ENCODE assay signal across 8 cellular contexts in the genomic region with DNA sequence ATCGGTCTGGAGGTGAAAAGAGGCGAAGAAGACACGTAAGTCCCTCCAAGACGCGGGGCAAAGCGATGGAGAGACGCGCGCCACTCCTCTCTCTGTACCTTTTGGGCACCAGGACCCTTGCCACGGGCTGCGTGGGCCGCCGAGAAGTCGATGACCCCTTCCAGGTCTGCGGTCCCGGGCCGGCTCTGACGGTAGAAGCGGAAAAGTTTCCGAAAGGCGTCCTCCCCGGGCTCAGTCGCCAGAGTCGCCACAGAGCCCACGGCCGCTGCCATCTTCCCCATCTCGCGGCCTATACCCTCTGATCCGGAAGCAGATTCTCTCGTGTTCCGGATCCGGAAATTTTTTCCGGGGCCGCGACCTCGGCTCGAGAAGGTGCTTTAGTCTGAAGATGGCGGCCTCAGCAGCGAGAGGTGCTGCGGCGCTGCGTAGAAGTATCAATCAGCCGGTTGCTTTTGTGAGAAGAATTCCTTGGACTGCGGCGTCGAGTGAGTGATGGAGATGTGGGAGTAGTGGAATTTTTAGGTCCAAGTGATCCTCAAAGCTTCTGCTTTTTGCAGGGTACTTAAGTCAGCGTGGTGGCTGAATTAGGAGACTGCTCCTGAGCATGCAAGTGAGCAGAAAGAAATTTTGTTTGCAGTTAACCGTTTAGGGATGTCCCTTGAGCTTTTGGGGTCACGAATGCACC. TPM values are rescaled to one million over a fixed set of nuclear protein-coding genes. Genes with fewer than 3 reads are reported as not detected.
A peak's percentile ranks its signal among the peaks of the same experiment; 100 is the strongest.
DNase-seq lines count a peak whose midpoint lies in the region; ATAC-seq, FAIRE-seq and TF ChIP-seq lines count a peak whose summit lies in the region.

Gene ALKBH1, minus strand, starts transcription at position 300 of the 685 bp plus-strand sequence. Its CDS starts 19 bp downstream, at position 281.
Gene SLIRP, plus strand, starts transcription at position 380 of the 685 bp plus-strand sequence. Its CDS starts 9 bp downstream, at position 389.

- H3K4me3 ChIP-seq in pancreas = peak within 1 kb of the TSS; percentile 76 to 83 (median 77)
- peak within 1 kb of the TSS; percentile 68 to 97 (median 79) for H3K4me3 ChIP-seq in thyroid gland (replicated peaks in 1 of 3)

- H3K36me3 Mint-ChIP-seq in activated naive CD8-positive, alpha-beta T cell = peaks cover 12% of the 10 kb centered on the region

- no peak for FAIRE-seq in pancreas (lab: Jason Lieb, UNC)

- H3K4me1 ChIP-seq in pancreas = peaks cover 9 to 22% (median 11%) of the 10 kb centered on the region in 3 donors
- peaks cover 20 to 27% of the 10 kb centered on the region in 2 donors for H3K4me1 ChIP-seq in thyroid gland

- TF ChIP-seq POLR2A in GM10847 (IDR thresholded peaks at IDR 0.05; ENCODE audit: extremely low read depth, insufficient read length) (peak; percentile 90), thyroid gland (IDR thresholded peaks at IDR 0.05) (peak in 1 of 2 donors; percentile 69)

- intact Hi-C loops in Right ventricle myocardium inferior (cut with DNase I) (loop anchor here (2.0 kb wide), 1 partner anchor 53 kb away; no protein-coding TSS in a partner anchor), pancreas (cut with DNase I) (no loop called here), thyroid gland (cut with DNase I) (loop anchor here (5.0 kb wide), 1 partner anchor 246 kb away; no protein-coding TSS in a partner anchor)

- peak; percentile 87 for DNase-seq in NCI-H1092 treated with DMSO at 0.1 percent for 48 hours (lab: John Stamatoyannopoulos, UW)
- DNase-seq in SKM-1 treated with dmso at 0.1 percent for 144 hours (lab: John Stamatoyannopoulos, UW; ENCODE audit: unreplicated experiment) = peak; percentile 45
- peak; percentile 94 for DNase-seq in Right ventricle myocardium inferior (ENCODE audit: missing footprints)
- peak; percentile 76 to 89 (median 86) for DNase-seq in pancreas
- peak; percentile 85 to 89 for DNase-seq in thyroid gland

- no peak for TF ChIP-seq CTCF in pancreas (IDR thresholded peaks at IDR 0.05)
- no peak for TF ChIP-seq CTCF in thyroid gland (IDR thresholded peaks at IDR 0.05)

- H3K36me3 ChIP-seq in pancreas (peaks cover 3 to 33% (median 12%) of the 10 kb centered on the region in 3 donors), thyroid gland (peaks cover 8 to 25% of the 10 kb centered on the region in 2 donors)

- H3K27me3 ChIP-seq in pancreas (no peaks in the 10 kb centered on the region), thyroid gland (no peaks in the 10 kb centered on the region)

- H3K27ac ChIP-seq in pancreas (peak within 1 kb of the TSS in 2 of 4 donors; percentile 20 to 28), thyroid gland (peak within 1 kb of the TSS in 2 of 3 donors; percentile 31 to 53)

- peak within 1 kb of the TSS; percentile 99 for H3K27ac Mint-ChIP-seq in activated naive CD8-positive, alpha-beta T cell

- peaks cover 42% of the 10 kb centered on the region for H3K4me1 Mint-ChIP-seq in activated naive CD8-positive, alpha-beta T cell (ENCODE audit: low read depth)

- ATAC-seq in HG02623 (IDR thresholded peaks at IDR 0.05; ENCODE audit: unreplicated experiment) (peak; percentile 97), Right ventricle myocardium inferior (peak; percentile 97), pancreas (peak; percentile 98 to 99 (median 99))

- WGBS in pancreas, 2 donors = 0% methylated on average over 49 of the region's 49 CpGs
- WGBS in thyroid gland, 2 donors = 0% methylated on average over 31 to 33 of the region's 49 CpGs

- H3K27me3 Mint-ChIP-seq in activated naive CD8-positive, alpha-beta T cell = no peaks in the 10 kb centered on the region

- H3K4me3 Mint-ChIP-seq in activated naive CD8-positive, alpha-beta T cell = peak within 1 kb of the TSS; percentile 100

- no peaks in the 10 kb centered on the region for H3K9me3 ChIP-seq in pancreas
- no peaks in the 10 kb centered on the region for H3K9me3 ChIP-seq in thyroid gland

- no peaks in the 10 kb centered on the region for H3K9me3 Mint-ChIP-seq in activated naive CD8-positive, alpha-beta T cell (ENCODE audit: low read depth)

RNA-seq across cellular contexts. Expression of gene ALKBH1, which starts in this region (rescaled TPM):
- 12.8 TPM for total RNA-seq in Right ventricle myocardium inferior
- total RNA-seq in pancreas = 1 to 10 TPM; 4.5 to 6.5 (median 5.2) TPM
- 1 to 10 TPM; 3.5 to 9.7 TPM for polyA plus RNA-seq in pancreas
- 10 to 100 TPM in 3 of 4 donors, 1 to 10 TPM in 1; 6.3 to 13.8 (median 10.3) TPM for total RNA-seq in thyroid gland

RNA-seq across cellular contexts. Expression of gene SLIRP, which starts in this region (rescaled TPM):
- total RNA-seq in Right ventricle myocardium inferior (205 TPM), pancreas (10 to 100 TPM; 20.8 to 50.7 (median 33.3) TPM), thyroid gland (100 to 1,000 TPM; 208 to 325 (median 226) TPM)
- polyA plus RNA-seq in pancreas = 100 to 1,000 TPM; 121 to 189 TPM

Comparison
In these comparisons a context has a peak if more than half of its experiments do, and no peak if none do; other contexts are left out.
1. intact Hi-C loops: an anchor here in Right ventricle myocardium inferior (2.0 kb wide) and thyroid gland (5.0 kb wide); none called in pancreas.